Comparison of ENCODE assay signal across 2 cellular contexts in the genomic region with DNA sequence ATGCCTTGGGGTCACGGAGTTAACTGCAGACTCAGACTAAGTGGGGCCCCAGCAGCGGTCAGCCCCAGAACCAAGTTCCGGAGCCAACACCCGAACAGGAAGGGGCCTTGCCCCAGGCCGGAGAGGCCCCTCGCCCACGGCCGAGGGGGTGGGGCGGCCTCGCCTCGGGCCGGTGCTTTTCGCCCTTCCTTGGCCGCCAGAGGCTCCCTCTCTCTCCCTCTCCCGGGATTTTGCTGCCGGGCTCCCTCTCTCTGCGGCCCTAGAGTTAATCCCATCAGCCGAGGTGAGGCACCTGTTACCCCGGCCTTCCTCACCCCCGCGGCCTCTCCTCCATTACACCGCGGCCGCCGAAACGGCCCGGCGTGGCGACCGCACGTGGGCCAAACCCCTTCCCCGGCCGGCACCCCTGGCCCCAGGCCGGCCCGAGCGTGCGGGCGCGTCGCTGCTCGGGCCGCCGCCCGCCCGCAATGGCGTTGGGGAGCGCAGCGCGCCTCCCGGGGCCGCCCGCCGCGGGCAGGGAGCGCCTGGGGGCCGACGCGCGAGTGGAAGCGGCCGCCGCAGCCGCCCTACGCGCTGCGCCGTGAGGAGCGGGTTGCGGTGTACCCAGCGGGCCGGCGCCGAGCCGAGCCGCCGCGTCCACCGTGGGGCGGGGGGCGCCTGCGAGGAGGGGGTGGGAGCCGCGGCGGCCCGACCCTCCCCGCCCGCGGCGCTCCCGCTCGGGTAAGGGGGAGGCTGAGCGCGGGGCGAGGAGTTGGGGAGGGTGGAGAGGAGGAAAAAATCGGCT.
TF ChIP-seq lines count a peak whose summit lies in the region.

A gene (plus strand): TSS at position 175 of the 784 bp plus-strand sequence. CDS start 2,520 bp downstream, outside the sequence.

TF ChIP-seq in HEK293, 187 proteins besides CTCF, POLR2A, EP300 and RAD21 (continued from another document and continues in another):
- TF ChIP-seq, protein P1, sequence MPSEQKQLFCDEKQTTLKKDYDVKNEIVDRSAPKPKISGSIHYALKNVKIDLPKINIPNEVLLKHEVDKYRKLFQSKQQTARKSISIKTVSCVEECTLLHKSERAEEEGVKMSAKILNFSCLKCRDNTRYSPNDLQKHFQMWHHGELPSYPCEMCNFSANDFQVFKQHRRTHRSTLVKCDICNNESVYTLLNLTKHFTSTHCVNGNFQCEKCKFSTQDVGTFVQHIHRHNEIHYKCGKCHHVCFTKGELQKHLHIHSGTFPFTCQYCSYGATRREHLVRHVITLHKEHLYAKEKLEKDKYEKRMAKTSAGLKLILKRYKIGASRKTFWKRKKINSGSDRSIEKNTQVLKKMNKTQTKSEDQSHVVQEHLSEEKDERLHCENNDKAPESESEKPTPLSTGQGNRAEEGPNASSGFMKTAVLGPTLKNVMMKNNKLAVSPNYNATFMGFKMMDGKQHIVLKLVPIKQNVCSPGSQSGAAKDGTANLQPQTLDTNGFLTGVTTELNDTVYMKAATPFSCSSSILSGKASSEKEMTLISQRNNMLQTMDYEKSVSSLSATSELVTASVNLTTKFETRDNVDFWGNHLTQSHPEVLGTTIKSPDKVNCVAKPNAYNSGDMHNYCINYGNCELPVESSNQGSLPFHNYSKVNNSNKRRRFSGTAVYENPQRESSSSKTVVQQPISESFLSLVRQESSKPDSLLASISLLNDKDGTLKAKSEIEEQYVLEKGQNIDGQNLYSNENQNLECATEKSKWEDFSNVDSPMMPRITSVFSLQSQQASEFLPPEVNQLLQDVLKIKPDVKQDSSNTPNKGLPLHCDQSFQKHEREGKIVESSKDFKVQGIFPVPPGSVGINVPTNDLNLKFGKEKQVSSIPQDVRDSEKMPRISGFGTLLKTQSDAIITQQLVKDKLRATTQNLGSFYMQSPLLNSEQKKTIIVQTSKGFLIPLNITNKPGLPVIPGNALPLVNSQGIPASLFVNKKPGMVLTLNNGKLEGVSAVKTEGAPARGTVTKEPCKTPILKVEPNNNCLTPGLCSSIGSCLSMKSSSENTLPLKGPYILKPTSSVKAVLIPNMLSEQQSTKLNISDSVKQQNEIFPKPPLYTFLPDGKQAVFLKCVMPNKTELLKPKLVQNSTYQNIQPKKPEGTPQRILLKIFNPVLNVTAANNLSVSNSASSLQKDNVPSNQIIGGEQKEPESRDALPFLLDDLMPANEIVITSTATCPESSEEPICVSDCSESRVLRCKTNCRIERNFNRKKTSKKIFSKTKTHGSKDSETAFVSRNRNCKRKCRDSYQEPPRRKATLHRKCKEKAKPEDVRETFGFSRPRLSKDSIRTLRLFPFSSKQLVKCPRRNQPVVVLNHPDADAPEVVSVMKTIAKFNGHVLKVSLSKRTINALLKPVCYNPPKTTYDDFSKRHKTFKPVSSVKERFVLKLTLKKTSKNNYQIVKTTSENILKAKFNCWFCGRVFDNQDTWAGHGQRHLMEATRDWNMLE (tag by site-specific recombination; conservative IDR thresholded peaks at IDR 0.05; ENCODE audit: low read depth) = peak; percentile 64
- TF ChIP-seq, protein P2, sequence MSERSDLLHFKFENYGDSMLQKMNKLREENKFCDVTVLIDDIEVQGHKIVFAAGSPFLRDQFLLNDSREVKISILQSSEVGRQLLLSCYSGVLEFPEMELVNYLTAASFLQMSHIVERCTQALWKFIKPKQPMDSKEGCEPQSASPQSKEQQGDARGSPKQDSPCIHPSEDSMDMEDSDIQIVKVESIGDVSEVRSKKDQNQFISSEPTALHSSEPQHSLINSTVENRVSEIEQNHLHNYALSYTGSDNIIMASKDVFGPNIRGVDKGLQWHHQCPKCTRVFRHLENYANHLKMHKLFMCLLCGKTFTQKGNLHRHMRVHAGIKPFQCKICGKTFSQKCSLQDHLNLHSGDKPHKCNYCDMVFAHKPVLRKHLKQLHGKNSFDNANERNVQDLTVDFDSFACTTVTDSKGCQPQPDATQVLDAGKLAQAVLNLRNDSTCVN (tag by site-specific recombination; optimal IDR thresholded peaks at IDR 0.05) = peak; percentile 42
- TF ChIP-seq KLF9 (tag by site-specific recombination; IDR thresholded peaks at IDR 0.05; ENCODE audit: low read depth) (peak; percentile 74), ZBTB17 (tag by site-specific recombination; IDR thresholded peaks at IDR 0.05) (no peak), HOXC10 (CRISPR knock-in tag; IDR thresholded peaks at IDR 0.05) (no peak), IKZF3 (tag by site-specific recombination; IDR thresholded peaks at IDR 0.05) (peak; percentile 86), GLIS1 (tag by site-specific recombination; IDR thresholded peaks at IDR 0.05) (no peak), ZNF138 (tag by site-specific recombination; IDR thresholded peaks at IDR 0.05; ENCODE audit: borderline replicate concordance) (no peak), ZXDB (tag by site-specific recombination; IDR thresholded peaks at IDR 0.05) (peak; percentile 79), ZFP69B (tag by site-specific recombination; IDR thresholded peaks at IDR 0.05) (0 out of 2 replicates have a peak, but pooled peaks have one; percentile 51)
- TF ChIP-seq, protein P3, sequence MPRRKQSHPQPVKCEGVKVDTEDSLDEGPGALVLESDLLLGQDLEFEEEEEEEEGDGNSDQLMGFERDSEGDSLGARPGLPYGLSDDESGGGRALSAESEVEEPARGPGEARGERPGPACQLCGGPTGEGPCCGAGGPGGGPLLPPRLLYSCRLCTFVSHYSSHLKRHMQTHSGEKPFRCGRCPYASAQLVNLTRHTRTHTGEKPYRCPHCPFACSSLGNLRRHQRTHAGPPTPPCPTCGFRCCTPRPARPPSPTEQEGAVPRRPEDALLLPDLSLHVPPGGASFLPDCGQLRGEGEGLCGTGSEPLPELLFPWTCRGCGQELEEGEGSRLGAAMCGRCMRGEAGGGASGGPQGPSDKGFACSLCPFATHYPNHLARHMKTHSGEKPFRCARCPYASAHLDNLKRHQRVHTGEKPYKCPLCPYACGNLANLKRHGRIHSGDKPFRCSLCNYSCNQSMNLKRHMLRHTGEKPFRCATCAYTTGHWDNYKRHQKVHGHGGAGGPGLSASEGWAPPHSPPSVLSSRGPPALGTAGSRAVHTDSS (tag by site-specific recombination; IDR thresholded peaks at IDR 0.05) = no peak
- TF ChIP-seq, protein P4, sequence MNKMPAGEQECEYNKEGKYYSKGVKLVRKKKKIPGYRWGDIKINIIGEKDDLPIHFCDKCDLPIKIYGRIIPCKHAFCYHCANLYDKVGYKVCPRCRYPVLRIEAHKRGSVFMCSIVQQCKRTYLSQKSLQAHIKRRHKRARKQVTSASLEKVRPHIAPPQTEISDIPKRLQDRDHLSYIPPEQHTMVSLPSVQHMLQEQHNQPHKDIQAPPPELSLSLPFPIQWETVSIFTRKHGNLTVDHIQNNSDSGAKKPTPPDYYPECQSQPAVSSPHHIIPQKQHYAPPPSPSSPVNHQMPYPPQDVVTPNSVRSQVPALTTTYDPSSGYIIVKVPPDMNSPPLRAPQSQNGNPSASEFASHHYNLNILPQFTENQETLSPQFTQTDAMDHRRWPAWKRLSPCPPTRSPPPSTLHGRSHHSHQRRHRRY (tag by site-specific recombination; IDR thresholded peaks at IDR 0.05) = no peak

TF ChIP-seq in HepG2, 621 proteins besides CTCF, POLR2A, EP300 and RAD21 (continued from another document and continues in another):
- TF ChIP-seq, protein P5, sequence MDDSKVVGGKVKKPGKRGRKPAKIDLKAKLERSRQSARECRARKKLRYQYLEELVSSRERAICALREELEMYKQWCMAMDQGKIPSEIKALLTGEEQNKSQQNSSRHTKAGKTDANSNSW (CRISPR knock-in tag; IDR thresholded peaks at IDR 0.05; ENCODE audit: borderline replicate concordance) = peak; percentile 36; the same call in 1 of the 2 replicates
- TF ChIP-seq EED (CRISPR knock-in tag; IDR thresholded peaks at IDR 0.05) (0 out of 2 replicates have a peak, but pooled peaks have one; percentile 51), ZNF232 (CRISPR knock-in tag; IDR thresholded peaks at IDR 0.05; ENCODE audit: borderline replicate concordance) (peak; percentile 75; the same call in 1 of the 2 replicates), MAFK (conservative IDR thresholded peaks at IDR 0.05 in 1 of 2, IDR thresholded peaks at IDR 0.05 in 1 of 2; ENCODE audit: low read length in 2 of 2) (no peak), DMAP1 (CRISPR knock-in tag; IDR thresholded peaks at IDR 0.05) (peak; percentile 45; the same call in 1 of the 2 replicates), FOXA1 (IDR thresholded peaks at IDR 0.05) (no peak), FOXA1 (CRISPR knock-in tag; IDR thresholded peaks at IDR 0.05) (no peak), ZNF709 (CRISPR knock-in tag; IDR thresholded peaks at IDR 0.05) (no peak), KDM4B (CRISPR knock-in tag; IDR thresholded peaks at IDR 0.05) (no peak; the same call in 1 of the 2 replicates), ZNF317 (CRISPR knock-in tag; IDR thresholded peaks at IDR 0.05) (peak; percentile 86), TCF7L2 (IDR thresholded peaks at IDR 0.05; ENCODE audit: low read depth, low read length) (no peak), ZNF772 (CRISPR knock-in tag; IDR thresholded peaks at IDR 0.05) (no peak), RFX5 (IDR thresholded peaks at IDR 0.05; ENCODE audit: low read depth, low read length) (no peak), ZNF775 (CRISPR knock-in tag; IDR thresholded peaks at IDR 0.05; ENCODE audit: borderline replicate concordance) (no peak), BCL6 (CRISPR knock-in tag; IDR thresholded peaks at IDR 0.05) (peak; percentile 45; the same call in 1 of the 2 replicates), ZNF558 (CRISPR knock-in tag; IDR thresholded peaks at IDR 0.05; ENCODE audit: borderline replicate concordance) (peak; percentile 33; the same call in 1 of the 2 replicates), ZNF430 (CRISPR knock-in tag; IDR thresholded peaks at IDR 0.05) (peak; percentile 40; the same call in 1 of the 2 replicates), ARNT (IDR thresholded peaks at IDR 0.05) (no peak), FOXP1 (IDR thresholded peaks at IDR 0.05) (no peak), FOXP1 (CRISPR knock-in tag; IDR thresholded peaks at IDR 0.05) (no peak), ZNF441 (CRISPR knock-in tag; IDR thresholded peaks at IDR 0.05; ENCODE audit: borderline replicate concordance) (no peak; the same call in 1 of the 2 replicates), ZNF180 (CRISPR knock-in tag; IDR thresholded peaks at IDR 0.05; ENCODE audit: borderline replicate concordance, low read depth) (no peak), CENPT (CRISPR knock-in tag; IDR thresholded peaks at IDR 0.05; ENCODE audit: low read depth) (no peak), NR2F1 (CRISPR knock-in tag; IDR thresholded peaks at IDR 0.05) (no peak), GABPB1 (CRISPR knock-in tag; IDR thresholded peaks at IDR 0.05) (peak; percentile 86), ZC3H13 (CRISPR knock-in tag; IDR thresholded peaks at IDR 0.05) (0 out of 2 replicates have a peak, but pooled peaks have one; percentile 26)
- TF ChIP-seq, protein P6, sequence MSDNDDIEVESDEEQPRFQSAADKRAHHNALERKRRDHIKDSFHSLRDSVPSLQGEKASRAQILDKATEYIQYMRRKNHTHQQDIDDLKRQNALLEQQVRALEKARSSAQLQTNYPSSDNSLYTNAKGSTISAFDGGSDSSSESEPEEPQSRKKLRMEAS (IDR thresholded peaks at IDR 0.05) = peak; percentile 71
- TF ChIP-seq, protein P7, sequence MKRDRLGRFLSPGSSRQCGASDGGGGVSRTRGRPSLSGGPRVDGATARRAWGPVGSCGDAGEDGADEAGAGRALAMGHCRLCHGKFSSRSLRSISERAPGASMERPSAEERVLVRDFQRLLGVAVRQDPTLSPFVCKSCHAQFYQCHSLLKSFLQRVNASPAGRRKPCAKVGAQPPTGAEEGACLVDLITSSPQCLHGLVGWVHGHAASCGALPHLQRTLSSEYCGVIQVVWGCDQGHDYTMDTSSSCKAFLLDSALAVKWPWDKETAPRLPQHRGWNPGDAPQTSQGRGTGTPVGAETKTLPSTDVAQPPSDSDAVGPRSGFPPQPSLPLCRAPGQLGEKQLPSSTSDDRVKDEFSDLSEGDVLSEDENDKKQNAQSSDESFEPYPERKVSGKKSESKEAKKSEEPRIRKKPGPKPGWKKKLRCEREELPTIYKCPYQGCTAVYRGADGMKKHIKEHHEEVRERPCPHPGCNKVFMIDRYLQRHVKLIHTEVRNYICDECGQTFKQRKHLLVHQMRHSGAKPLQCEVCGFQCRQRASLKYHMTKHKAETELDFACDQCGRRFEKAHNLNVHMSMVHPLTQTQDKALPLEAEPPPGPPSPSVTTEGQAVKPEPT (CRISPR knock-in tag; IDR thresholded peaks at IDR 0.05; ENCODE audit: low read depth) = no peak; the same call in 1 of the 2 replicates
- TF ChIP-seq, protein P8, sequence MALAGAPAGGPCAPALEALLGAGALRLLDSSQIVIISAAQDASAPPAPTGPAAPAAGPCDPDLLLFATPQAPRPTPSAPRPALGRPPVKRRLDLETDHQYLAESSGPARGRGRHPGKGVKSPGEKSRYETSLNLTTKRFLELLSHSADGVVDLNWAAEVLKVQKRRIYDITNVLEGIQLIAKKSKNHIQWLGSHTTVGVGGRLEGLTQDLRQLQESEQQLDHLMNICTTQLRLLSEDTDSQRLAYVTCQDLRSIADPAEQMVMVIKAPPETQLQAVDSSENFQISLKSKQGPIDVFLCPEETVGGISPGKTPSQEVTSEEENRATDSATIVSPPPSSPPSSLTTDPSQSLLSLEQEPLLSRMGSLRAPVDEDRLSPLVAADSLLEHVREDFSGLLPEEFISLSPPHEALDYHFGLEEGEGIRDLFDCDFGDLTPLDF (CRISPR knock-in tag; IDR thresholded peaks at IDR 0.05) = no peak
- TF ChIP-seq, protein P9, sequence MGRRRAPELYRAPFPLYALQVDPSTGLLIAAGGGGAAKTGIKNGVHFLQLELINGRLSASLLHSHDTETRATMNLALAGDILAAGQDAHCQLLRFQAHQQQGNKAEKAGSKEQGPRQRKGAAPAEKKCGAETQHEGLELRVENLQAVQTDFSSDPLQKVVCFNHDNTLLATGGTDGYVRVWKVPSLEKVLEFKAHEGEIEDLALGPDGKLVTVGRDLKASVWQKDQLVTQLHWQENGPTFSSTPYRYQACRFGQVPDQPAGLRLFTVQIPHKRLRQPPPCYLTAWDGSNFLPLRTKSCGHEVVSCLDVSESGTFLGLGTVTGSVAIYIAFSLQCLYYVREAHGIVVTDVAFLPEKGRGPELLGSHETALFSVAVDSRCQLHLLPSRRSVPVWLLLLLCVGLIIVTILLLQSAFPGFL (CRISPR knock-in tag; IDR thresholded peaks at IDR 0.05) = no peak
- TF ChIP-seq, protein P10, sequence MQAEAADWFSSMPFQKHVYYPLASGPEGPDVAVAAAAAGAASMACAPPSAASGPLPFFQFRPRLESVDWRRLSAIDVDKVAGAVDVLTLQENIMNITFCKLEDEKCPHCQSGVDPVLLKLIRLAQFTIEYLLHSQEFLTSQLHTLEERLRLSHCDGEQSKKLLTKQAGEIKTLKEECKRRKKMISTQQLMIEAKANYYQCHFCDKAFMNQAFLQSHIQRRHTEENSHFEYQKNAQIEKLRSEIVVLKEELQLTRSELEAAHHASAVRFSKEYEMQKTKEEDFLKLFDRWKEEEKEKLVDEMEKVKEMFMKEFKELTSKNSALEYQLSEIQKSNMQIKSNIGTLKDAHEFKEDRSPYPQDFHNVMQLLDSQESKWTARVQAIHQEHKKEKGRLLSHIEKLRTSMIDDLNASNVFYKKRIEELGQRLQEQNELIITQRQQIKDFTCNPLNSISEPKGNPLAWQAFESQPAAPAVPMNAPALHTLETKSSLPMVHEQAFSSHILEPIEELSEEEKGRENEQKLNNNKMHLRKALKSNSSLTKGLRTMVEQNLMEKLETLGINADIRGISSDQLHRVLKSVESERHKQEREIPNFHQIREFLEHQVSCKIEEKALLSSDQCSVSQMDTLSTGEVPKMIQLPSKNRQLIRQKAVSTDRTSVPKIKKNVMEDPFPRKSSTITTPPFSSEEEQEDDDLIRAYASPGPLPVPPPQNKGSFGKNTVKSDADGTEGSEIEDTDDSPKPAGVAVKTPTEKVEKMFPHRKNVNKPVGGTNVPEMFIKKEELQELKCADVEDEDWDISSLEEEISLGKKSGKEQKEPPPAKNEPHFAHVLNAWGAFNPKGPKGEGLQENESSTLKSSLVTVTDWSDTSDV (CRISPR knock-in tag; IDR thresholded peaks at IDR 0.05) = no peak
